In the genomic region with DNA sequence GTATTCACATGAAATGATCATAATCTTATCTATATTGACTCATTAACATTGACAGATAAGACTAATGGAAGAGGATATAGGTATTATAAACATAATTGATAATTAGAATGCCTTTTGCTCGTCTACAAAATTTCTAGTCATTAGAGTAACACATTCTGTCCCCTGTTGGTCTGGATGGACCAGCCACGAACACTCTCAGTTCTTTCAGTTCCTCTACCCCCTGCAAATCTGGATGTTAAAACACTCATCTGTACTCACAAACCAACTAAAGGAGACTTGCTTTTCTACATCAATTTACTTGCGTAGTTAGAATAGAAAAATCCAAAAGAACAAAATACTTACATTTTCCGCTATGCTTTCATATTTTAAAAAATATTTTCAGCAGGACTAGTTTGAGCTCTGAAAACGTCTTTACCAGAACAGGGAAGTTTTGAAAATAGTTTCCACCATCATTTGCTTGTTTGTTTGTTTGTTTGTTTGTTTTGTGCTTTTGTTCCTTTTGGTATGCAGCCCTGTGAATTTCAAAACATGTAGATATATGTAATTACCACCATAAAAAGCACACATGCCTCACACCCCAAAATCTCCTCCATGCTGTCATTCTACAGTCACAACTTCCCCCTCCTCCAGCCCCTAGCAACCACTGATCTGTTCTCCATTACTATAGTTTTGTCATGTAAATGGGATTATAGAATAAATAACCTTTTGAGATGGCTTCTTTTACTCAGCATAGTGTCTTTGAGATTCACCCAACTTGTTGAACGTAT, we compare ENCODE assay signal across 31 cellular contexts.
"Had no signal": no experiment of that assay in that cellular context is flagged by ENCODE, and none has a peak within 500 bp of the region (broad histone marks: within the 10 kb centered on the region; RNA-seq: fewer than 3 reads in every experiment).

No MANE protein-coding gene starts in this region.

- H3K27me3 ChIP-seq: brain microvascular endothelial cell, cardiac muscle cell had no signal

- H3K4me3 Mint-ChIP-seq: activated CD8-positive, alpha-beta T cell treated with anti-CD3 and anti-CD28 coated beads for 36 hours; activated naive CD4-positive, alpha-beta T cell treated with anti-CD3 and anti-CD28 coated beads, Interleukin-2, amount 10 ng/mL, durations not matched to agents 7 days and 5 days; activated naive CD8-positive, alpha-beta T cell treated with anti-CD3 and anti-CD28 coated beads for 36 hours; activated T-cell treated with anti-CD3 and anti-CD28 coated beads, Interleukin-2, amount 50 U/mL, for 72 hours; T-cell had no signal

- H3K36me3 ChIP-seq: brain microvascular endothelial cell, cardiac muscle cell, WERI-Rb-1 had no signal

- H3K27ac ChIP-seq: brain microvascular endothelial cell, cardiac muscle cell, KMS-11, SK-N-MC, WERI-Rb-1 had no signal

- H3K9ac ChIP-seq: KMS-11 had no signal

- H3K36me3 Mint-ChIP-seq: activated naive CD4-positive, alpha-beta T cell treated with anti-CD3 and anti-CD28 coated beads, Interleukin-2, amount 10 ng/mL, durations not matched to agents 7 days and 5 days; activated naive CD8-positive, alpha-beta T cell treated with anti-CD3 and anti-CD28 coated beads for 36 hours; T-cell had no signal

- H3K9me3 Mint-ChIP-seq: activated CD8-positive, alpha-beta T cell treated with anti-CD3 and anti-CD28 coated beads for 36 hours; activated naive CD4-positive, alpha-beta T cell treated with anti-CD3 and anti-CD28 coated beads, Interleukin-2, amount 10 ng/mL, durations not matched to agents 7 days and 5 days; activated naive CD8-positive, alpha-beta T cell treated with anti-CD3 and anti-CD28 coated beads for 36 hours; activated T-helper 2 cell treated with anti-CD3 and anti-CD28 coated beads, Interferon-gamma antibody, Interleukin-2, Interleukin-4, amounts not matched to agents 10 μg/mL and 5 μg/mL and 100 μg/mL, durations not matched to agents 14 hours and 24 hours and 36 hours; T-cell had no signal

- H3K4me1 Mint-ChIP-seq: activated naive CD4-positive, alpha-beta T cell treated with anti-CD3 and anti-CD28 coated beads, Interleukin-2, amount 10 ng/mL, durations not matched to agents 7 days and 5 days; activated naive CD8-positive, alpha-beta T cell treated with anti-CD3 and anti-CD28 coated beads for 36 hours; T-cell had no signal

- H3K27me3 Mint-ChIP-seq: activated CD8-positive, alpha-beta T cell treated with anti-CD3 and anti-CD28 coated beads for 36 hours; activated naive CD4-positive, alpha-beta T cell treated with anti-CD3 and anti-CD28 coated beads, Interleukin-2, amount 10 ng/mL, durations not matched to agents 7 days and 5 days; activated naive CD8-positive, alpha-beta T cell treated with anti-CD3 and anti-CD28 coated beads for 36 hours had no signal

- H3K4me3 ChIP-seq: cardiac muscle cell, SK-N-MC had no signal

- H3K27ac Mint-ChIP-seq: activated CD8-positive, alpha-beta T cell treated with anti-CD3 and anti-CD28 coated beads for 36 hours; activated naive CD4-positive, alpha-beta T cell treated with anti-CD3 and anti-CD28 coated beads, Interleukin-2, amount 10 ng/mL, durations not matched to agents 7 days and 5 days; activated naive CD8-positive, alpha-beta T cell treated with anti-CD3 and anti-CD28 coated beads for 36 hours; activated T-helper 2 cell treated with anti-CD3 and anti-CD28 coated beads, Interferon-gamma antibody, Interleukin-2, Interleukin-4, amounts not matched to agents 10 μg/mL and 5 μg/mL and 100 μg/mL, durations not matched to agents 14 hours and 24 hours and 36 hours; T-cell had no signal

- ATAC-seq: activated CD4-positive, CD25-positive, alpha-beta regulatory T cell treated with anti-CD3 and anti-CD28 coated beads, Interleukin-2, amount 50 U/mL, for 24 hours; activated CD8-positive, alpha-beta T cell treated with anti-CD3 and anti-CD28 coated beads for 36 hours; activated T-cell treated with anti-CD3 and anti-CD28 coated beads, Interleukin-2, amount 50 U/mL, for 72 hours; Panc1; Right ventricle myocardium inferior; T-cell had no signal

- DNase-seq: activated CD4-positive, alpha-beta T cell treated with anti-CD3 and anti-CD28 coated beads for 4 hours; activated CD8-positive, alpha-beta memory T cell treated with anti-CD3 and anti-CD28 coated beads, Interleukin-2, amount 50 U/mL, for 4 hours; activated CD8-positive, alpha-beta T cell treated with anti-CD3 and anti-CD28 coated beads for 36 hours; activated gamma-delta T cell treated with Interleukin-2 at 50 U/mL for 16 hours; activated naive CD4-positive, alpha-beta T cell treated with anti-CD3 and anti-CD28 coated beads, Interleukin-2, amount 10 ng/mL, durations not matched to agents 7 days and 5 days; activated naive CD8-positive, alpha-beta T cell treated with anti-CD3 and anti-CD28 coated beads for 36 hours; activated T-cell treated with anti-CD3 and anti-CD28 coated beads, Interleukin-2, amount 50 U/mL, for 72 hours; brain microvascular endothelial cell; NCI-H1105; NCI-H1436; NCI-H187; NCI-H2081 treated with DMSO at 0.1 percent for 48 hours; NCI-H2171; NCI-H345; NCI-H510A; NCI-H526 treated with DMSO at 0.1 percent for 48 hours; NCI-H82; NK-92 treated with Interleukin-12 subunit alpha and Interleukin-12 subunit beta, amount 100 ng/mL, for 24 hours; OCI-M1; RPMI8226; T-cell; T-helper 2 cell; T1000; WERI-Rb-1 had no signal
